Comparison of ENCODE assay signal across 8 cellular contexts in the genomic region with DNA sequence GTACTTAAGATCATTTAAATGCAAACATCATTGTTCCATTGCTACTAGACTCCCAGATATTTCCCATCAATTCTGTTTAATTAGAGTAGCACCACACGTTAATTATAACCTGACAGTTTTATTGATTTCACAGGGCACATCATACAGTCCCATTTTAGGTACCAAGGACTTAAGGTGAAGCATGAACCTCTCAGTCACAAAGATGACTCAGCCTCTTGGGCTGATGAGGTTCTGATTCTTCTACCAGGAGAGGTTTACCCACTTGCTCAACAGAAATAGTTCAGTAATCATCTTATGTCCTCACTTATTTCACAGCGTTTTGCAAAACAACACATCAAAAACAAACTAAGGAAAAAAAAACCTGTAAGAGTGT.
DNase-seq lines count a peak whose midpoint lies in the region; ATAC-seq and TF ChIP-seq lines count a peak whose summit lies in the region.

No MANE protein-coding gene starts in this region.

- H3K23ac ChIP-seq in mesendoderm (ENCODE audit: low read length), result no peak overlapping the region

- 67% methylated on average over 2 of the region's 2 CpGs for WGBS in mammary epithelial cell (ENCODE audit: low coverage, missing lambda C conversion rate)
- no CpG with 5 or more reads among the region's 2 CpGs for WGBS in mesendoderm (ENCODE audit: extremely low coverage, insufficient coverage, low lambda C conversion rate)

- H3K36me3 Mint-ChIP-seq in IgD-negative memory B cell, result peaks cover 4% of the 10 kb centered on the region

- peak overlapping the region; percentile 82 for H2BK120ac ChIP-seq in mesendoderm (ENCODE audit: low read depth, low read length)

- no peaks in the 10 kb centered on the region for H3K27me3 ChIP-seq in mammary epithelial cell (ENCODE audit: insufficient read depth, low read length)
- no peaks in the 10 kb centered on the region for H3K27me3 ChIP-seq in mesendoderm (ENCODE audit: insufficient read depth, low read length, poor library complexity)

- H3K4me2 ChIP-seq in mammary epithelial cell (ENCODE audit: insufficient read depth, low read depth, low read length) (peak overlapping the region; percentile 90), mesendoderm (ENCODE audit: low read length) (no peak overlapping the region)

- H3K9me3 ChIP-seq in mammary epithelial cell (replicated peaks; ENCODE audit: insufficient read depth, low read length), result no peaks in the 10 kb centered on the region

- peak; percentile 55 for DNase-seq in mammary epithelial cell
- DNase-seq in mesendoderm, result peak; percentile 43
- DNase-seq in SHP77 treated with DMSO at 0.1 percent for 48 hours (lab: John Stamatoyannopoulos, UW), result no peak
- no peak for DNase-seq in cerebellum (ENCODE audit: low spot score)
- no peak for DNase-seq in NCI-H1930 (lab: John Stamatoyannopoulos, UW)

- peaks cover 80% of the 10 kb centered on the region for H3K79me2 ChIP-seq in mammary epithelial cell (ENCODE audit: insufficient read depth, low read length)
- no peaks in the 10 kb centered on the region for H3K79me2 ChIP-seq in mesendoderm (ENCODE audit: control insufficient read depth, insufficient read depth, low read length)

- TSS peak; percentile 71 for BruUV-seq in mammary epithelial cell (replicated peaks; lab: Mats Ljungman, UMichigan)

- no peak for TF ChIP-seq CTCF in 22Rv1 (IDR thresholded peaks at IDR 0.05)
- no peak for TF ChIP-seq CTCF in mammary epithelial cell (conservative IDR thresholded peaks at IDR 0.05 in 1 of 2, IDR thresholded peaks at IDR 0.05 in 1 of 2; ENCODE audit: extremely low read depth in 1 of 2, insufficient read depth in 1 of 2, low read depth in 1 of 2, low read length in 2 of 2)

- no peak overlapping the region for H3K56ac ChIP-seq in mesendoderm (ENCODE audit: low read length)

- dilution Hi-C loops in mammary epithelial cell (cut with HindIII; ENCODE audit: low sequenced_read_pairs), result no loop called here

- H4K8ac ChIP-seq in mesendoderm (ENCODE audit: low read depth, low read length), result no peak overlapping the region

- H3K27me3 Mint-ChIP-seq in IgD-negative memory B cell, result no peaks in the 10 kb centered on the region

- H3K9ac ChIP-seq in mammary epithelial cell (ENCODE audit: insufficient read depth, low read length) (no peak overlapping the region), mesendoderm (ENCODE audit: low read length) (no peak overlapping the region)

- H3K27ac Mint-ChIP-seq in IgD-negative memory B cell, result peak overlapping the region; percentile 72 to 98 (median 92)

- no peak overlapping the region for H2AK5ac ChIP-seq in mesendoderm (ENCODE audit: low read length)

- ATAC-seq in GM21367 (IDR thresholded peaks at IDR 0.05; ENCODE audit: unreplicated experiment), result no peak

- peak overlapping the region; percentile 2 for H2BK5ac ChIP-seq in mesendoderm (ENCODE audit: low read length)

- H3K4ac ChIP-seq in mesendoderm (ENCODE audit: low read depth, low read length), result no peak overlapping the region

- H3K4me3 ChIP-seq in mammary epithelial cell (replicated peaks in 1 of 3; ENCODE audit: insufficient read depth in 1 of 3, low read depth in 2 of 3, low read length in 3 of 3) (no peak overlapping the region), mesendoderm (ENCODE audit: low read length) (no peak overlapping the region)

- peak overlapping the region; percentile 41 to 83 (median 78) for H3K4me3 Mint-ChIP-seq in IgD-negative memory B cell

- no peak overlapping the region for H2AFZ ChIP-seq in mammary epithelial cell (ENCODE audit: low read depth, low read length)

- no peaks in the 10 kb centered on the region for H3K36me3 ChIP-seq in mammary epithelial cell (ENCODE audit: insufficient read depth, low read length)
- no peaks in the 10 kb centered on the region for H3K36me3 ChIP-seq in mesendoderm (ENCODE audit: control insufficient read depth, insufficient read depth, low read length)

- no peak overlapping the region for H4K5ac ChIP-seq in mesendoderm (ENCODE audit: low read length)

- H3K79me1 ChIP-seq in mesendoderm (ENCODE audit: low read length), result no peaks in the 10 kb centered on the region

- H3K9me3 Mint-ChIP-seq in IgD-negative memory B cell, result no peaks in the 10 kb centered on the region

- H3K18ac ChIP-seq in mesendoderm (ENCODE audit: low read length), result peak overlapping the region; percentile 70

- peaks cover 55% of the 10 kb centered on the region for H3K4me1 ChIP-seq in mammary epithelial cell (ENCODE audit: insufficient read depth, low read length)
- peaks cover 7% of the 10 kb centered on the region for H3K4me1 ChIP-seq in mesendoderm (ENCODE audit: control insufficient read depth, low read depth, low read length)

- intact Hi-C loops in mammary epithelial cell (cut with micrococcal nuclease), result no loop called here

- CTCF ChIA-PET in mammary epithelial cell (lab: Charles Lee; ENCODE audit: low non-redundant PET), result no interaction called here

- H2BK15ac ChIP-seq in mesendoderm (replicated peaks; ENCODE audit: low read depth), result peak overlapping the region; percentile 79

- H3K4me1 Mint-ChIP-seq in IgD-negative memory B cell, result peaks cover 71 to 83% (median 80%) of the 10 kb centered on the region in 3 donors

- H3K27ac ChIP-seq in 22Rv1, result peak overlapping the region; percentile 87
- peak overlapping the region; percentile 74 for H3K27ac ChIP-seq in mammary epithelial cell (ENCODE audit: insufficient read depth, low read depth, low read length)
- H3K27ac ChIP-seq in mesendoderm (ENCODE audit: low read depth, low read length), result peak overlapping the region; percentile 25

- no peaks in the 10 kb centered on the region for H4K20me1 ChIP-seq in mammary epithelial cell (ENCODE audit: insufficient read depth, low read length)

- in situ Hi-C loops in mammary epithelial cell (cut with MboI; ENCODE audit: low sequenced_read_pairs in 2 of 2), result no loop called here

Comparison
In these comparisons a context has a peak if more than half of its experiments do, and no peak if none do; other contexts are left out.
1. H3K27ac ChIP-seq: peak in every context shown above with its lines; median percentile 87 in 22Rv1; 74 in mammary epithelial cell; 25 in mesendoderm.
2. DNase-seq: peak in mammary epithelial cell (single experiment) and mesendoderm (single experiment); none in SHP77 treated with DMSO at 0.1 percent for 48 hours (single experiment), cerebellum (single experiment) and NCI-H1930 (0 of 2).